Comparison of ENCODE assay signal across 24 cellular contexts in the genomic region with DNA sequence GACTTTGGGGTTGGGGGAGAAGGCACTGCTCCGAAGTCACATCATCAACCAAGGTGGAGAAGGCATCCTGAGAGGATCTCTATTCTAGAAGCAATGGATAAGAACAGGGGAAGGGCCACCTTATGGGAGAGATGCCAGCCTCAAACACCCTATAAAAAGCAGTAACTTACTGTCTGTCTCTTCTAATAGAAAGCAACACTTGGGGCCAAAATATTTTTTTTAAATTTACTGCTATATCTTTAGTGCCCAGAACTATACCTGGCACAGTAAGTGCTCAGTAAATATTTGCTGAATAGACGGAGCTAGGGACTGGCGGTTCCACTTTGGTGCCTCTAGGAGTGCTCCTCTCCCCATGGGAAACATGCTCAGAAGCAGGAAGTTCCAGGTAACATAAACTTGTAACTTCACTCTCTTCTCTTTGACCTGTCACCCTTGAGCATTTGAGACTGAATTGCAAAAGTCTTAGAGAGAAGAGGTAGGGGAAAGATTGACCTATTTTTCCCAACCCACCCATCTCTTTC. TPM values are rescaled to one million over a fixed set of nuclear protein-coding genes. Genes with fewer than 3 reads are reported as not detected.
DNase-seq lines count a peak whose midpoint lies in the region; ATAC-seq and TF ChIP-seq lines count a peak whose summit lies in the region.
"Had no signal": no experiment of that assay in that cellular context is flagged by ENCODE, and none has a peak within 500 bp of the region (broad histone marks: within the 10 kb centered on the region; RNA-seq: fewer than 3 reads in every experiment).

No MANE protein-coding gene starts in this region.

- TF ChIP-seq POLR2A in right lobe of liver (IDR thresholded peaks at IDR 0.05) = no peak

- peaks cover 21% of the 10 kb centered on the region for H3K4me1 Mint-ChIP-seq in WTC11
- no peaks in the 10 kb centered on the region for H3K4me1 Mint-ChIP-seq in activated CD4-positive, alpha-beta memory T cell treated with anti-CD3 and anti-CD28 coated beads, Interleukin-2, amount 10 ng/mL, durations not matched to agents 7 days and 5 days
- peaks cover 2% of the 10 kb centered on the region for H3K4me1 Mint-ChIP-seq in activated CD8-positive, alpha-beta T cell treated with anti-CD3 and anti-CD28 coated beads for 36 hours (ENCODE audit: low read depth)
- H3K4me1 Mint-ChIP-seq: IgD-negative memory B cell; stimulated activated memory B cell treated with anti-CD40 and anti-IgM and Interleukin-4, amounts not matched to agents 10 μg/mL and 1 μg/mL and 100 μg/mL, for 72 hours had no signal

- no peak overlapping the region for H3K4me3 ChIP-seq in right lobe of liver
- H3K4me3 ChIP-seq: Peyer's patch, uterus had no signal

- no peak overlapping the region for H3K27ac Mint-ChIP-seq in WTC11
- H3K27ac Mint-ChIP-seq in activated CD4-positive, alpha-beta memory T cell treated with anti-CD3 and anti-CD28 coated beads, Interleukin-2, amount 10 ng/mL, durations not matched to agents 7 days and 5 days = no peak overlapping the region
- no peak overlapping the region for H3K27ac Mint-ChIP-seq in activated CD8-positive, alpha-beta T cell treated with anti-CD3 and anti-CD28 coated beads for 36 hours
- H3K27ac Mint-ChIP-seq: activated naive CD8-positive, alpha-beta T cell treated with anti-CD3 and anti-CD28 coated beads, Interleukin-2, amount 10 ng/mL, durations not matched to agents 7 days and 5 days; effector memory CD8-positive, alpha-beta T cell; IgD-negative memory B cell; stimulated activated memory B cell treated with anti-CD40 and anti-IgM and Interleukin-4, amounts not matched to agents 10 μg/mL and 1 μg/mL and 100 μg/mL, for 72 hours had no signal

- H3K9me3 Mint-ChIP-seq in WTC11 = no peaks in the 10 kb centered on the region
- no peaks in the 10 kb centered on the region for H3K9me3 Mint-ChIP-seq in activated CD4-positive, alpha-beta memory T cell treated with anti-CD3 and anti-CD28 coated beads, Interleukin-2, amount 10 ng/mL, durations not matched to agents 7 days and 5 days
- H3K9me3 Mint-ChIP-seq in activated CD8-positive, alpha-beta T cell treated with anti-CD3 and anti-CD28 coated beads for 36 hours = no peaks in the 10 kb centered on the region
- H3K9me3 Mint-ChIP-seq: activated naive CD8-positive, alpha-beta T cell treated with anti-CD3 and anti-CD28 coated beads, Interleukin-2, amount 10 ng/mL, durations not matched to agents 7 days and 5 days; central memory CD8-positive, alpha-beta T cell; effector memory CD8-positive, alpha-beta T cell; IgD-negative memory B cell; stimulated activated memory B cell treated with anti-CD40 and anti-IgM and Interleukin-4, amounts not matched to agents 10 μg/mL and 1 μg/mL and 100 μg/mL, for 72 hours had no signal

- no peaks in the 10 kb centered on the region for H3K36me3 ChIP-seq in right lobe of liver
- H3K36me3 ChIP-seq: BE2C, uterus had no signal

- H3K27me3 ChIP-seq in right lobe of liver = no peaks in the 10 kb centered on the region
- H3K27me3 ChIP-seq: BE2C, Peyer's patch, uterus had no signal

- POLR2A ChIA-PET in WTC11 (lab: Charles Lee) = no interaction called here
- POLR2A ChIA-PET in activated CD4-positive, alpha-beta memory T cell treated with anti-CD3 and anti-CD28 coated beads, Interleukin-2, amount 10 ng/mL, durations not matched to agents 7 days and 5 days (lab: Charles Lee) = no interaction called here
- POLR2A ChIA-PET in activated CD8-positive, alpha-beta T cell treated with anti-CD3 and anti-CD28 coated beads for 36 hours (lab: Charles Lee) = no interaction called here

- no peaks in the 10 kb centered on the region for H3K9me3 ChIP-seq in right lobe of liver
- H3K9me3 ChIP-seq: BE2C, neutrophil, Peyer's patch, uterus had no signal

- H3K36me3 Mint-ChIP-seq in WTC11 = no peaks in the 10 kb centered on the region
- peaks cover 6% of the 10 kb centered on the region for H3K36me3 Mint-ChIP-seq in activated CD4-positive, alpha-beta memory T cell treated with anti-CD3 and anti-CD28 coated beads, Interleukin-2, amount 10 ng/mL, durations not matched to agents 7 days and 5 days (ENCODE audit: low read depth)
- peaks cover 6% of the 10 kb centered on the region for H3K36me3 Mint-ChIP-seq in activated CD8-positive, alpha-beta T cell treated with anti-CD3 and anti-CD28 coated beads for 36 hours (ENCODE audit: low read depth)

- H3K4me1 ChIP-seq in right lobe of liver = no peaks in the 10 kb centered on the region
- H3K4me1 ChIP-seq: BE2C, Peyer's patch, uterus had no signal

- CTCF ChIA-PET in WTC11 (lab: Charles Lee) = interaction anchor here (0.6 to 2.0 kb wide), 2 partner anchors 14 to 1261 kb away, joined by 5 to 13 read pairs; no protein-coding TSS in a partner anchor
- CTCF ChIA-PET in activated CD4-positive, alpha-beta memory T cell treated with anti-CD3 and anti-CD28 coated beads, Interleukin-2, amount 10 ng/mL, durations not matched to agents 7 days and 5 days (lab: Charles Lee) = no interaction called here
- CTCF ChIA-PET in activated CD8-positive, alpha-beta T cell treated with anti-CD3 and anti-CD28 coated beads for 36 hours (lab: Charles Lee) = interaction anchor here (1.5 to 1.9 kb wide), 2 partner anchors 14 to 56 kb away, joined by 4 to 10 read pairs; no protein-coding TSS in a partner anchor

- DNase-seq in DMS53 treated with DMSO at 0.1 percent for 48 hours (lab: John Stamatoyannopoulos, UW; ENCODE audit: unreplicated experiment) = peak; percentile 92
- DNase-seq in NCI-H1092 (lab: John Stamatoyannopoulos, UW) = peak; percentile 45
- no peak for DNase-seq in WTC11 (ENCODE audit: low spot score)
- no peak for DNase-seq in right lobe of liver
- no peak for DNase-seq in activated CD4-positive, alpha-beta memory T cell treated with anti-CD3 and anti-CD28 coated beads, Interleukin-2, amount 10 ng/mL, durations not matched to agents 7 days and 5 days
- no peak for DNase-seq in posterior vena cava (ENCODE audit: low spot score)
- DNase-seq in NCI-H1436 treated with DMSO at 0.1 percent for 48 hours (lab: John Stamatoyannopoulos, UW) = no peak
- DNase-seq in activated CD8-positive, alpha-beta T cell treated with anti-CD3 and anti-CD28 coated beads for 36 hours = no peak
- DNase-seq: activated CD4-positive, alpha-beta T cell treated with anti-CD3 and anti-CD28 coated beads for 48 hours; activated naive CD8-positive, alpha-beta T cell treated with anti-CD3 and anti-CD28 coated beads, Interleukin-2, amount 10 ng/mL, durations not matched to agents 7 days and 5 days; activated T-cell treated with anti-CD3 and anti-CD28 coated beads, Interleukin-2, amount 50 U/mL, for 1 hour; BE2C; effector memory CD8-positive, alpha-beta T cell; foreskin fibroblast; NCI-H1105 treated with DMSO at 0.1 percent for 48 hours; NCI-H524 treated with DMSO at 0.1 percent for 48 hours; Peyer's patch; uterus had no signal

- H3K27me3 Mint-ChIP-seq in WTC11 (ENCODE audit: low read depth) = no peaks in the 10 kb centered on the region
- peaks cover 12% of the 10 kb centered on the region for H3K27me3 Mint-ChIP-seq in activated CD4-positive, alpha-beta memory T cell treated with anti-CD3 and anti-CD28 coated beads, Interleukin-2, amount 10 ng/mL, durations not matched to agents 7 days and 5 days
- peaks cover 8% of the 10 kb centered on the region for H3K27me3 Mint-ChIP-seq in activated CD8-positive, alpha-beta T cell treated with anti-CD3 and anti-CD28 coated beads for 36 hours
- H3K27me3 Mint-ChIP-seq: stimulated activated memory B cell treated with anti-CD40 and anti-IgM and Interleukin-4, amounts not matched to agents 10 μg/mL and 1 μg/mL and 100 μg/mL, for 72 hours had no signal

- ATAC-seq in WTC11 = peak; percentile 93
- peak in 3 of 4 donors; percentile 34 to 54 (median 39) for ATAC-seq in right lobe of liver
- ATAC-seq in activated CD8-positive, alpha-beta T cell treated with anti-CD3 and anti-CD28 coated beads for 36 hours = no peak
- ATAC-seq: effector memory CD8-positive, alpha-beta T cell; stimulated activated memory B cell treated with anti-CD40 and anti-IgM and Interleukin-4, amounts not matched to agents 10 μg/mL and 1 μg/mL and 100 μg/mL, for 72 hours had no signal

- intact Hi-C loops in right lobe of liver (cut with DNase I) (no loop called here), posterior vena cava (cut with DNase I) (no loop called here)
- intact Hi-C loops in activated CD8-positive, alpha-beta T cell treated with anti-CD3 and anti-CD28 coated beads for 36 hours (cut with micrococcal nuclease) = no loop called here

- no peak for TF ChIP-seq CTCF in WTC11 (IDR thresholded peaks at IDR 0.05)
- no peak for TF ChIP-seq CTCF in right lobe of liver (IDR thresholded peaks at IDR 0.05)
- TF ChIP-seq CTCF in activated CD8-positive, alpha-beta T cell treated with anti-CD3 and anti-CD28 coated beads for 36 hours (IDR thresholded peaks at IDR 0.05) = no peak

- WGBS in right lobe of liver (ENCODE audit: insufficient coverage, low coverage, low lambda C conversion rate, missing lambda C conversion rate) = 44% methylated on average over 3 of the region's 3 CpGs

- no peak overlapping the region for H3K4me3 Mint-ChIP-seq in WTC11
- no peak overlapping the region for H3K4me3 Mint-ChIP-seq in activated CD4-positive, alpha-beta memory T cell treated with anti-CD3 and anti-CD28 coated beads, Interleukin-2, amount 10 ng/mL, durations not matched to agents 7 days and 5 days
- H3K4me3 Mint-ChIP-seq in activated CD8-positive, alpha-beta T cell treated with anti-CD3 and anti-CD28 coated beads for 36 hours = no peak overlapping the region
- H3K4me3 Mint-ChIP-seq: activated naive CD8-positive, alpha-beta T cell treated with anti-CD3 and anti-CD28 coated beads, Interleukin-2, amount 10 ng/mL, durations not matched to agents 7 days and 5 days; central memory CD8-positive, alpha-beta T cell; effector memory CD8-positive, alpha-beta T cell; IgD-negative memory B cell; stimulated activated memory B cell treated with anti-CD40 and anti-IgM and Interleukin-4, amounts not matched to agents 10 μg/mL and 1 μg/mL and 100 μg/mL, for 72 hours had no signal

- H3K27ac ChIP-seq in right lobe of liver = no peak overlapping the region
- H3K27ac ChIP-seq: neutrophil, Peyer's patch, uterus had no signal

RNA-seq across cellular contexts. Expression of a gene that starts 0.8 kb away (rescaled TPM):
- total RNA-seq in WTC11 (2021) (not detected in 3 replicates), right lobe of liver (not detected), posterior vena cava (not detected)
- not detected for total RNA-seq in activated CD4-positive, alpha-beta memory T cell treated with anti-CD3 and anti-CD28 coated beads, Interleukin-2, amount 10 ng/mL, durations not matched to agents 7 days and 5 days
- total RNA-seq in activated CD8-positive, alpha-beta T cell treated with anti-CD3 and anti-CD28 coated beads for 36 hours = not detected
- total RNA-seq: activated naive CD8-positive, alpha-beta T cell treated with anti-CD3 and anti-CD28 coated beads, Interleukin-2, amount 10 ng/mL, durations not matched to agents 7 days and 5 days; Peyer's patch; skeletal muscle tissue; T-helper 2 cell treated with Interferon-gamma antibody and Interleukin-4, amounts not matched to agents 100 ng/mL and 5 ng/mL, for 36 hours; uterus had no signal

RNA-seq across cellular contexts. Expression of a gene that starts 17.5 kb away (rescaled TPM):
- total RNA-seq in WTC11 (2021) (76.0 to 88.3 TPM (median 76.5 TPM) in 3 replicates), right lobe of liver (10 to 100 TPM; 10.2 to 19.3 (median 17.3) TPM), posterior vena cava (10 to 100 TPM; 37.4 to 41.5 TPM)
- total RNA-seq in activated CD4-positive, alpha-beta memory T cell treated with anti-CD3 and anti-CD28 coated beads, Interleukin-2, amount 10 ng/mL, durations not matched to agents 7 days and 5 days = 100 to 1,000 TPM; 105 to 107 TPM
- total RNA-seq in activated CD8-positive, alpha-beta T cell treated with anti-CD3 and anti-CD28 coated beads for 36 hours = 100 to 1,000 TPM; 105 to 108 TPM

Comparison
In these comparisons a context has a peak if more than half of its experiments do, and no peak if none do; other contexts are left out.
1. DNase-seq: peak in DMS53 treated with DMSO at 0.1 percent for 48 hours (single experiment) and NCI-H1092 (single experiment); none in WTC11 (single experiment), right lobe of liver (0 of 3), activated CD4-positive, alpha-beta memory T cell treated with anti-CD3 and anti-CD28 coated beads, Interleukin-2, amount 10 ng/mL, durations not matched to agents 7 days and 5 days (single experiment), posterior vena cava (single experiment), NCI-H1436 treated with DMSO at 0.1 percent for 48 hours (single experiment) and activated CD8-positive, alpha-beta T cell treated with anti-CD3 and anti-CD28 coated beads for 36 hours (single experiment).